In the genomic region with DNA sequence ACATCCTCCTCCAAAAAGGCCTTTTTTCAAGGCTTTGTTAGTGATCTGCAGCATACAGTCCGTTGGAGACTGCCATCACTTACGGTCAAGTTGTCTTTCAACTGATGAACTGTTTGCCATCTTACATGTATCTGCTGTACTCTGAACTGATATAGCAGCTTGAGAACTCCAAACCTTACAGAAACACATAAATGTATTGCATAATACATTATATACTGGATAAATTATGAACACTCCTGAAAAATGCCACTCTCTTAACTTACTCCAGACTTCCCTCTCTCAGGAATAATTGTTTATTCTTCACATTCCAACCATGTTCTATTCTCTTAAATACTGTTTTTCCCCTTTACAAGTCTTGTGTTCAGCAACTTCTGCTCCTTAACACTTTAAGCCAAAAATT, we compare ENCODE assay signal across 8 cellular contexts. TPM values are rescaled to one million over a fixed set of nuclear protein-coding genes. Genes with fewer than 3 reads are reported as not detected.
"Had no signal": no experiment of that assay in that cellular context is flagged by ENCODE, and none has a peak within 500 bp of the region (broad histone marks: within the 10 kb centered on the region; RNA-seq: fewer than 3 reads in every experiment).

No MANE protein-coding gene starts in this region.

- ATAC-seq: GM23338 had no signal

- H3K27ac ChIP-seq: HL-60 had no signal

- H2AFZ ChIP-seq: GM23338 had no signal

- H3K4me2 ChIP-seq: GM23338 had no signal

- DNase-seq: H9, HCEC 1CT, KG1 had no signal

- FAIRE-seq: H1, H54 had no signal

- H3K4me3 ChIP-seq: GM23338 had no signal

RNA-seq across cellular contexts. Expression of a gene that starts 14.6 kb away (rescaled TPM):
- total RNA-seq: GM23338, H1, H9 had no signal
- polyA plus RNA-seq: GM23338, H1, IgD-negative memory B cell had no signal
